In the genomic region with DNA sequence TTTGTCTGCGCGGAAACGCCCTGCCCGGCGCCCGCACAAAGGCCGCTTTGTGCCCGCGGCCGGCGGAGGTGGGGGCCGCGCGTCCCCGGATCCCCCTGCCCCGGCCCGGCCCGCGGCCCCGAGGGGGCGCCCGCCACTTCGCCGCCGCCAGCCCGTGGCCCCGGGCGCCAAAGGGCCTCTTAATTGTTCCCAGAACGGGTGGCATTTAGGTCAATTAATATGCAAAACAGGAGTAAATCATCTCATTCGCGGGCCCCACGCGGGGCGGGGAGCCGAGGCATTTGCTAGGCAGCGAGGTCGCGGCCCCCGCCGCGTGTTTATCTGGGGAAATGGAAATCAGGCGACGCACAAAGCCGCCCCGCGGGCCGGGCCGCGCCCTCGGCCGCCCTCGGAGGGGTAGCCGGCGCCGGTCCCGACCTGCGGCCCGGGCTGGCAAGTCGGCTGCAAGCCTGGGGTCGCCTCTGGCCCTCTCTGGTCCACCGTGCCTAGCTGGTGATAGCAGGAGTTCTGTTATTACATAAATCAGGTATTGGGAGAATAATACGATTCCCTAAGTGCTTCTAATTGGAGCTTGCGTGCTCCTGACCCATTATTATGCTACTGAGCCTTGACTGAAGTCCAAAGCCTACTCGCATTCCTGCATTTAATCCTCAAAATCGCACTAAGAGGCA, we compare ENCODE assay signal across 22 cellular contexts.
DNase-seq lines count a peak whose midpoint lies in the region; ATAC-seq and TF ChIP-seq lines count a peak whose summit lies in the region.
"Had no signal": no experiment of that assay in that cellular context is flagged by ENCODE, and none has a peak within 500 bp of the region (broad histone marks: within the 10 kb centered on the region; RNA-seq: fewer than 3 reads in every experiment).

No MANE protein-coding gene starts in this region.

- H4K91ac ChIP-seq in H9 (ENCODE audit: insufficient read length, low read depth, low read length): no peak overlapping the region

- H3K4me2 ChIP-seq in H9 (ENCODE audit: insufficient read depth, insufficient read length, low read length): peak overlapping the region; percentile 51

- H3K9me3 Mint-ChIP-seq in H9: peaks cover 0 to 3% of the 10 kb centered on the region in 2 experiments; a peak in 3 of 5 replicates
- H3K9me3 Mint-ChIP-seq: activated naive CD4-positive, alpha-beta T cell treated with anti-CD3 and anti-CD28 coated beads, Interleukin-2, amount 50 U/mL, for 24 hours; T-cell had no signal

- H3K4me1 ChIP-seq in H9 (ENCODE audit: insufficient read depth, low read length) (peaks cover 5% of the 10 kb centered on the region; the same call in 1 of the 2 replicates), iPS-18a (ENCODE audit: control insufficient read depth, low read depth, low read length) (peaks cover 11% of the 10 kb centered on the region)
- H3K4me1 ChIP-seq: pancreas had no signal

- H3K79me1 ChIP-seq in H9 (ENCODE audit: insufficient read depth, low read depth, low read length, poor library complexity, severe bottlenecking): no peaks in the 10 kb centered on the region

- no peak overlapping the region for H4K8ac ChIP-seq in H9 (replicated peaks; ENCODE audit: insufficient read length, low read depth, low read length)

- no peak overlapping the region for H3K56ac ChIP-seq in H9 (ENCODE audit: insufficient read length, low read depth, low read length)

- peak overlapping the region; percentile 57 to 63 for H3K4me3 Mint-ChIP-seq in H9
- H3K4me3 Mint-ChIP-seq: activated B cell treated with CpG ODN at 0.5 μM for 24 hours, memory B cell had no signal

- H3K4me3 ChIP-seq in coronary artery (peak overlapping the region; percentile 42), iPS-18a (ENCODE audit: low read length) (peak overlapping the region; percentile 42)
- H3K4me3 ChIP-seq: K562 had no signal

- H3K4ac ChIP-seq in H9 (ENCODE audit: low read depth, low read length): no peak overlapping the region

- H2BK5ac ChIP-seq in H9 (ENCODE audit: insufficient read length, low read length): no peak overlapping the region

- peaks cover 59% of the 10 kb centered on the region in 2 experiments for H3K4me1 Mint-ChIP-seq in H9
- H3K4me1 Mint-ChIP-seq: CD14-positive monocyte had no signal

- H3K79me2 ChIP-seq in H9 (ENCODE audit: insufficient read depth, low read length): no peaks in the 10 kb centered on the region

- no peaks in the 10 kb centered on the region for H3K36me3 ChIP-seq in iPS-18a (ENCODE audit: control insufficient read depth, low read depth, low read length)
- H3K36me3 ChIP-seq: pancreas, vagina had no signal

- no peak overlapping the region for H2BK120ac ChIP-seq in H9 (ENCODE audit: low read depth, low read length, poor library complexity, severe bottlenecking)

- no peak overlapping the region for H2AFZ ChIP-seq in H9 (ENCODE audit: low read length)

- H3K23ac ChIP-seq in H9 (ENCODE audit: insufficient read length, low read depth, low read length): no peak overlapping the region

- H3K9me3 ChIP-seq in H9 (ENCODE audit: control insufficient read depth, low read depth, low read length): no peaks in the 10 kb centered on the region
- H3K9me3 ChIP-seq in iPS-18a (ENCODE audit: control insufficient read depth, low read depth, low read length): no peaks in the 10 kb centered on the region
- H3K9me3 ChIP-seq: pancreas, vagina had no signal

- H4K5ac ChIP-seq in H9 (ENCODE audit: insufficient read length, low read depth, low read length): no peak overlapping the region

- H2AK5ac ChIP-seq in H9 (ENCODE audit: insufficient read length, low read length): no peak overlapping the region

- peaks cover 11% of the 10 kb centered on the region for H3K23me2 ChIP-seq in H9 (ENCODE audit: insufficient read length, low read depth, low read length, poor library complexity, severe bottlenecking)

- H3K9ac ChIP-seq in H9 (ENCODE audit: extremely low read depth, insufficient read length, low read length): no peak overlapping the region
- no peak overlapping the region for H3K9ac ChIP-seq in iPS-18a (ENCODE audit: low read length)

- no peaks in the 10 kb centered on the region for H3K36me3 Mint-ChIP-seq in H9 (ENCODE audit: insufficient read depth in 1 of 3, low read depth in 3 of 3)
- H3K36me3 Mint-ChIP-seq: activated naive CD4-positive, alpha-beta T cell treated with anti-CD3 and anti-CD28 coated beads, Interleukin-2, amount 50 U/mL, for 24 hours; T-cell had no signal

- H3K27ac Mint-ChIP-seq in H9: no peak overlapping the region
- H3K27ac Mint-ChIP-seq: activated B cell treated with CpG ODN at 0.5 μM for 24 hours; activated naive CD4-positive, alpha-beta T cell treated with anti-CD3 and anti-CD28 coated beads, Interleukin-2, amount 50 U/mL, for 24 hours; CD14-positive monocyte; memory B cell; T-cell had no signal

- H3K14ac ChIP-seq in H9 (ENCODE audit: insufficient read depth, low read length): no peak overlapping the region

- H3K27me3 ChIP-seq in H9 (ENCODE audit: insufficient read depth, low read length) (peaks cover 16% of the 10 kb centered on the region; the same call in 1 of the 2 replicates), iPS-18a (ENCODE audit: control insufficient read depth, insufficient read depth, low read length) (peaks cover 69% of the 10 kb centered on the region)
- H3K27me3 ChIP-seq: pancreas, vagina had no signal

- DNase-seq in H9 (peak; percentile 47), coronary artery (ENCODE audit: low spot score) (no peak), putamen (ENCODE audit: low spot score) (peak; percentile 34), pons (ENCODE audit: low spot score) (no peak), SIG-M5 (lab: John Stamatoyannopoulos, UW) (no peak), NOMO-1 treated with dmso at 0.1 percent for 144 hours (lab: John Stamatoyannopoulos, UW; ENCODE audit: unreplicated experiment) (no peak)
- DNase-seq: activated B cell treated with CpG ODN at 0.5 μM for 24 hours; activated CD8-positive, alpha-beta memory T cell treated with anti-CD3 and anti-CD28 coated beads, Interleukin-2, amount 50 U/mL, for 4 hours; central memory CD4-positive, alpha-beta T cell; GDM1; NCI-H146; NCI-H524 treated with DMSO at 0.1 percent for 48 hours; stimulated activated CD8-positive, alpha-beta memory T cell treated with anti-CD3 and anti-CD28 coated beads, Interleukin-4, amount 100 ng/mL, for 48 hours; T-cell had no signal

- ATAC-seq in GM18858 (IDR thresholded peaks at IDR 0.05; ENCODE audit: unreplicated experiment): no peak
- ATAC-seq: K562 had no signal

- H2BK15ac ChIP-seq in H9 (ENCODE audit: low read depth, low read length): no peak overlapping the region

- H2BK20ac ChIP-seq in H9 (ENCODE audit: low read depth, low read length, poor library complexity, severe bottlenecking): no peak overlapping the region

- H3K18ac ChIP-seq in H9 (ENCODE audit: insufficient read length, low read depth, low read length): no peak overlapping the region

- H3K27ac ChIP-seq in H9 (ENCODE audit: insufficient read length, low read depth, low read length) (no peak overlapping the region), coronary artery (no peak overlapping the region), iPS-18a (ENCODE audit: low read length) (no peak overlapping the region)
- H3K27ac ChIP-seq: pancreas, vagina had no signal

- no peak overlapping the region for H3T11ph ChIP-seq in H9 (ENCODE audit: low read length)

- no CpG with 5 or more reads among the region's 65 CpGs for WGBS in H9 (ENCODE audit: extremely low coverage, insufficient read length, low lambda C conversion rate)

- H2BK12ac ChIP-seq in H9 (ENCODE audit: insufficient read length, low read depth, low read length): no peak overlapping the region

- H4K20me1 ChIP-seq in H9 (ENCODE audit: control insufficient read depth, insufficient read depth, insufficient read length): no peaks in the 10 kb centered on the region

- TF ChIP-seq CTCF in H9 (conservative IDR thresholded peaks at IDR 0.05) (no peak; the same call in 1 of the 3 replicates), coronary artery (IDR thresholded peaks at IDR 0.05) (no peak)

- peaks cover 88% of the 10 kb centered on the region for H3K27me3 Mint-ChIP-seq in H9 (ENCODE audit: low read depth)

Comparison
In these comparisons a context has a peak if more than half of its experiments do, and no peak if none do; other contexts are left out.
1. DNase-seq: peak in H9 (single experiment) and putamen (single experiment); none in coronary artery (single experiment), pons (single experiment), SIG-M5 (single experiment) and NOMO-1 treated with dmso at 0.1 percent for 144 hours (single experiment).